ENCODE assay signal across 16 cellular contexts in genomic region chr14:76995279-76996035, GRCh38. TPM values are rescaled to one million over a fixed set of nuclear protein-coding genes. Genes with fewer than 3 reads are reported as not detected.
DNase-seq lines count a peak whose midpoint lies in the region; ATAC-seq and TF ChIP-seq lines count a peak whose summit lies in the region.
"Had no signal": no experiment of that assay in that cellular context is flagged by ENCODE, and none has a peak within 500 bp of the region (broad histone marks: within the 10 kb centered on the region; RNA-seq: fewer than 3 reads in every experiment).

No MANE protein-coding gene starts in this region.

- ATAC-seq in naive thymus-derived CD8-positive, alpha-beta T cell: no peak
- ATAC-seq: T-cell had no signal

- H3K27me3 ChIP-seq in HUES48 (ENCODE audit: control insufficient read depth, insufficient read depth, low read length): no peaks in the 10 kb centered on the region
- no peaks in the 10 kb centered on the region for H3K27me3 ChIP-seq in endodermal cell (ENCODE audit: control insufficient read depth, insufficient read depth, low read length, poor library complexity, severe bottlenecking)
- H3K27me3 ChIP-seq: right lobe of liver, upper lobe of left lung had no signal

- H3K4me1 ChIP-seq in HUES48 (ENCODE audit: control insufficient read depth, insufficient read depth, low read length): peaks cover 34% of the 10 kb centered on the region
- H3K4me1 ChIP-seq in endodermal cell (ENCODE audit: control insufficient read depth, insufficient read depth, low read length): peaks cover 17% of the 10 kb centered on the region

- peak overlapping the region; percentile 56 for H3K27ac Mint-ChIP-seq in endodermal cell
- H3K27ac Mint-ChIP-seq in naive thymus-derived CD8-positive, alpha-beta T cell: peak overlapping the region in 2 of 10 donors; percentile 37 to 79
- H3K27ac Mint-ChIP-seq: T-cell had no signal

- H3K36me3 Mint-ChIP-seq in endodermal cell (ENCODE audit: low read depth): no peaks in the 10 kb centered on the region
- no peaks in the 10 kb centered on the region for H3K36me3 Mint-ChIP-seq in naive thymus-derived CD8-positive, alpha-beta T cell
- H3K36me3 Mint-ChIP-seq: T-cell had no signal

- H3K9me3 ChIP-seq in HUES48 (ENCODE audit: control insufficient read depth, insufficient read depth, low read length): no peaks in the 10 kb centered on the region
- no peaks in the 10 kb centered on the region for H3K9me3 ChIP-seq in endodermal cell (ENCODE audit: control insufficient read depth, low read length)
- H3K9me3 ChIP-seq: right lobe of liver, upper lobe of left lung had no signal

- H3K27me3 Mint-ChIP-seq in endodermal cell (ENCODE audit: insufficient read depth): no peaks in the 10 kb centered on the region
- peaks cover 0 to 2% (median 0%) of the 10 kb centered on the region in 5 donors for H3K27me3 Mint-ChIP-seq in naive thymus-derived CD8-positive, alpha-beta T cell
- H3K27me3 Mint-ChIP-seq: T-cell had no signal

- peaks cover 34% of the 10 kb centered on the region for H3K4me1 Mint-ChIP-seq in endodermal cell
- H3K4me1 Mint-ChIP-seq in naive thymus-derived CD8-positive, alpha-beta T cell: peaks cover 3 to 17% (median 7%) of the 10 kb centered on the region in 4 donors

- H3K4me3 ChIP-seq in HUES48 (ENCODE audit: low read depth, low read length) (no peak overlapping the region), endodermal cell (ENCODE audit: low read length) (no peak overlapping the region)
- H3K4me3 ChIP-seq: right lobe of liver, upper lobe of left lung had no signal

- WGBS in endodermal cell (ENCODE audit: insufficient coverage in 1 of 2, insufficient read length in 1 of 2), 2 experiments: 61 to 81% methylated on average over 2 to 4 of the region's 4 CpGs

- no peak for TF ChIP-seq CTCF in endodermal cell (conservative IDR thresholded peaks at IDR 0.05)
- TF ChIP-seq CTCF in GM20000 (IDR thresholded peaks at IDR 0.05; ENCODE audit: extremely low read depth, missing control alignments): no peak

- H3K9ac ChIP-seq in HUES48 (ENCODE audit: low read depth, low read length): no peak overlapping the region
- no peak overlapping the region for H3K9ac ChIP-seq in endodermal cell (ENCODE audit: extremely low read depth, low read length, poor library complexity, severe bottlenecking)

- DNase-seq in NCI-H1436 (lab: John Stamatoyannopoulos, UW): peak; percentile 7
- DNase-seq in NCI-H1436 treated with DMSO at 0.1 percent for 48 hours (lab: John Stamatoyannopoulos, UW): no peak
- DNase-seq in endodermal cell: peak; percentile 71
- peak; percentile 53 for DNase-seq in stimulated activated CD4-positive, alpha-beta T cell treated with anti-CD3 and anti-CD28 coated beads, Interleukin-15, amount 100 ng/mL, for 24 hours
- no peak for DNase-seq in NCI-H526 treated with DMSO at 0.1 percent for 48 hours (lab: John Stamatoyannopoulos, UW)
- DNase-seq in GM20000 (ENCODE audit: low spot score): no peak
- no peak for DNase-seq in naive thymus-derived CD8-positive, alpha-beta T cell
- DNase-seq: amniotic stem cell, COR-L47, Kasumi-1, NCI-H2029 treated with DMSO at 0.1 percent for 48 hours, right lobe of liver, T-cell, upper lobe of left lung had no signal

- POLR2A ChIA-PET in naive thymus-derived CD8-positive, alpha-beta T cell (lab: Charles Lee): interaction anchor here (1.0 kb wide), 1 partner anchor 12 kb away, joined by 3 read pairs; no protein-coding TSS in a partner anchor

- H3K9me3 Mint-ChIP-seq in endodermal cell: peaks cover 3% of the 10 kb centered on the region
- no peaks in the 10 kb centered on the region for H3K9me3 Mint-ChIP-seq in naive thymus-derived CD8-positive, alpha-beta T cell
- H3K9me3 Mint-ChIP-seq: T-cell had no signal

- no peak overlapping the region for H3K4me3 Mint-ChIP-seq in endodermal cell
- no peak overlapping the region for H3K4me3 Mint-ChIP-seq in naive thymus-derived CD8-positive, alpha-beta T cell
- H3K4me3 Mint-ChIP-seq: T-cell had no signal

- no peaks in the 10 kb centered on the region for H3K36me3 ChIP-seq in HUES48 (ENCODE audit: control insufficient read depth, insufficient read depth, low read length)
- H3K36me3 ChIP-seq in endodermal cell (ENCODE audit: control insufficient read depth, insufficient read depth, low read length): no peaks in the 10 kb centered on the region
- H3K36me3 ChIP-seq: right lobe of liver, upper lobe of left lung had no signal

- H3K27ac ChIP-seq in HUES48 (ENCODE audit: low read depth, low read length): peak overlapping the region; percentile 76
- H3K27ac ChIP-seq in endodermal cell (ENCODE audit: low read depth, low read length): no peak overlapping the region
- H3K27ac ChIP-seq: 22Rv1, right lobe of liver, upper lobe of left lung had no signal

RNA-seq across cellular contexts. Expression of gene IRF2BPL, which starts 33.1 kb away (rescaled TPM):
- 10 to 100 TPM; 34.2 to 44.3 TPM for total RNA-seq in endodermal cell
- 74.1 TPM for polyA plus RNA-seq in endodermal cell (2013, experiment 1 of 2)
- 75.5 TPM for polyA plus RNA-seq in endodermal cell (2013, experiment 2 of 2)
- total RNA-seq in naive thymus-derived CD8-positive, alpha-beta T cell: 10 to 100 TPM; 24.6 to 26.5 TPM
- 1 to 10 TPM; 1.9 to 3.3 (median 3.2) TPM for polyA plus RNA-seq in naive thymus-derived CD8-positive, alpha-beta T cell

Comparison
In these comparisons a context has a peak if more than half of its experiments do, and no peak if none do; other contexts are left out.
1. DNase-seq: peak in NCI-H1436 (single experiment), endodermal cell (single experiment) and stimulated activated CD4-positive, alpha-beta T cell treated with anti-CD3 and anti-CD28 coated beads, Interleukin-15, amount 100 ng/mL, for 24 hours (single experiment); none in NCI-H1436 treated with DMSO at 0.1 percent for 48 hours (single experiment), NCI-H526 treated with DMSO at 0.1 percent for 48 hours (single experiment), GM20000 (single experiment) and naive thymus-derived CD8-positive, alpha-beta T cell (0 of 10).